Comparison of ENCODE assay signal across 8 cellular contexts in genomic region chr20:57388953-57389694, GRCh38. TPM values are rescaled to one million over a fixed set of nuclear protein-coding genes. Genes with fewer than 3 reads are reported as not detected.
DNase-seq lines count a peak whose midpoint lies in the region; TF ChIP-seq lines count a peak whose summit lies in the region.

No MANE protein-coding gene starts in this region.

- H3K9me3 ChIP-seq in duodenal mucosa (ENCODE audit: control insufficient read depth in 1 of 2, low read length in 2 of 2) (no peaks in the 10 kb centered on the region), liver (ENCODE audit: control insufficient read depth in 4 of 4, low read length in 3 of 4) (no peaks in the 10 kb centered on the region)

- peaks cover 0 to 15% of the 10 kb centered on the region in 2 donors for H3K36me3 ChIP-seq in duodenal mucosa (ENCODE audit: control insufficient read depth in 1 of 2, insufficient read depth in 2 of 2, low read length in 2 of 2)
- H3K36me3 ChIP-seq in liver (ENCODE audit: control insufficient read depth in 4 of 4, insufficient read depth in 3 of 4, low read depth in 1 of 4, low read length in 3 of 4) = peaks cover 0 to 5% (median 1%) of the 10 kb centered on the region in 4 donors

- peak overlapping the region; percentile 8 to 50 for H3K9ac ChIP-seq in duodenal mucosa (ENCODE audit: low read depth in 1 of 2, low read length in 2 of 2)
- no peak overlapping the region for H3K9ac ChIP-seq in liver (ENCODE audit: low read depth in 1 of 2, low read length in 2 of 2)

- no peaks in the 10 kb centered on the region for H3K27me3 ChIP-seq in duodenal mucosa (ENCODE audit: control insufficient read depth in 1 of 2, insufficient read depth in 2 of 2, low read length in 2 of 2)
- no peaks in the 10 kb centered on the region for H3K27me3 ChIP-seq in liver (ENCODE audit: control insufficient read depth in 4 of 4, insufficient read depth in 4 of 4, low read length in 3 of 4)

- peak overlapping the region; percentile 53 for H3K4me3 ChIP-seq in duodenal mucosa (ENCODE audit: low read depth in 1 of 2, low read length in 2 of 2)
- peak overlapping the region in 1 of 3 donors; percentile 44 for H3K4me3 ChIP-seq in liver (ENCODE audit: low read depth in 1 of 3, low read length in 3 of 3)

- WGBS in liver = 6% methylated on average over 57 of the region's 57 CpGs

- TF ChIP-seq CTCF in liver (IDR thresholded peaks at IDR 0.05; ENCODE audit: low read depth, low read length, missing input control) = peak; percentile 11

- DNase-seq in NCI-H2029 (lab: John Stamatoyannopoulos, UW) = peak; percentile 36
- no peak for DNase-seq in NCI-H2029 treated with DMSO at 0.1 percent for 48 hours (lab: John Stamatoyannopoulos, UW)
- peak; percentile 36 to 39 for DNase-seq in Kasumi-1 (lab: John Stamatoyannopoulos, UW)
- peak; percentile 43 for DNase-seq in activated CD4-positive, alpha-beta T cell treated with anti-CD3 and anti-CD28 coated beads for 1 hour
- DNase-seq in stimulated activated CD8-positive, alpha-beta memory T cell treated with anti-CD3 and anti-CD28 coated beads, Interleukin-12 subunit alpha, Interleukin-12 subunit beta, amount 100 ng/mL, for 4 hours (ENCODE audit: low read depth) = peak; percentile 50
- no peak for DNase-seq in middle frontal gyrus (ENCODE audit: extremely low spot score, low spot score)

- peak overlapping the region; percentile 8 for H3K27ac ChIP-seq in duodenal mucosa (ENCODE audit: low read depth, low read length)
- peak overlapping the region in 1 of 2 donors; percentile 48 for H3K27ac ChIP-seq in liver (ENCODE audit: low read depth in 1 of 2, low read length in 2 of 2)

- H3K4me1 ChIP-seq in duodenal mucosa (ENCODE audit: control insufficient read depth in 1 of 2, insufficient read depth in 2 of 2, low read length in 2 of 2) (peaks cover 19 to 36% of the 10 kb centered on the region in 2 donors), liver (ENCODE audit: control insufficient read depth in 4 of 4, insufficient read depth in 4 of 4, low read length in 3 of 4) (peaks cover 5 to 23% (median 16%) of the 10 kb centered on the region in 4 donors)

- TF ChIP-seq RAD21 in liver (IDR thresholded peaks at IDR 0.05) = peak in 1 of 2 donors; percentile 19

TF ChIP-seq in liver, 16 proteins besides CTCF, POLR2A, EP300 and RAD21:
- TF ChIP-seq NR2F2 (IDR thresholded peaks at IDR 0.05) (peak; percentile 13), ATF3 (IDR thresholded peaks at IDR 0.05) (no peak), FOXA1 (IDR thresholded peaks at IDR 0.05) (no peak), FOXA2 (IDR thresholded peaks at IDR 0.05) (no peak)

RNA-seq across cellular contexts. Expression of gene RBM38, which starts 2.1 kb away (rescaled TPM):
- total RNA-seq in liver = 100 to 1,000 TPM in 1 of 2 donors, 1 to 10 TPM in 1; 4.4 to 258 TPM
- 1 to 10 TPM; 1.4 to 7.7 TPM for polyA plus RNA-seq in liver

RNA-seq across cellular contexts. Expression of gene RAE1, which starts 38.1 kb away (rescaled TPM):
- 10 to 100 TPM; 15.1 to 15.5 TPM for total RNA-seq in liver
- polyA plus RNA-seq in liver = 10 to 100 TPM in 1 of 2 donors, 1 to 10 TPM in 1; 10.0 to 12.0 TPM

RNA-seq across cellular contexts. Expression of gene SPO11, which starts 59.5 kb away (rescaled TPM):
- total RNA-seq in liver = not detected
- not detected for polyA plus RNA-seq in liver

Comparison
In these comparisons a context has a peak if more than half of its experiments do, and no peak if none do; other contexts are left out.
1. DNase-seq: peak in NCI-H2029 (single experiment), Kasumi-1 (2 of 2), activated CD4-positive, alpha-beta T cell treated with anti-CD3 and anti-CD28 coated beads for 1 hour (single experiment) and stimulated activated CD8-positive, alpha-beta memory T cell treated with anti-CD3 and anti-CD28 coated beads, Interleukin-12 subunit alpha, Interleukin-12 subunit beta, amount 100 ng/mL, for 4 hours (single experiment); none in NCI-H2029 treated with DMSO at 0.1 percent for 48 hours (single experiment) and middle frontal gyrus (single experiment).
2. H3K9ac ChIP-seq: peak in duodenal mucosa (2 of 2); none in liver (0 of 2).